ENCODE assay signal across 23 cellular contexts in genomic region chr5:109113608-109114007, GRCh38.
"Had no signal": no experiment of that assay in that cellular context is flagged by ENCODE, and none has a peak within 500 bp of the region (broad histone marks: within the 10 kb centered on the region; RNA-seq: fewer than 3 reads in every experiment).

No MANE protein-coding gene starts in this region.

- ATAC-seq: foreskin keratinocyte; gastroesophageal sphincter; heart left ventricle; left cardiac atrium; left lung; left ventricle myocardium superior; lower lobe of right lung; naive thymus-derived CD4-positive, alpha-beta T cell had no signal

- FAIRE-seq: colon, endothelial cell of umbilical vein, frontal cortex, keratinocyte had no signal

- H3K36me3 ChIP-seq: esophagus muscularis mucosa, gastroesophageal sphincter, heart left ventricle, left lung, lower lobe of right lung had no signal

- H2AFZ ChIP-seq: hepatocyte had no signal

- H3K27me3 ChIP-seq: dorsolateral prefrontal cortex, esophagus muscularis mucosa, foreskin keratinocyte, gastroesophageal sphincter, heart left ventricle, hepatocyte, left lung had no signal

- H3K9me3 ChIP-seq: esophagus muscularis mucosa, gastroesophageal sphincter, heart left ventricle, left lung, lower lobe of right lung had no signal

- H3K4me1 ChIP-seq: esophagus muscularis mucosa, foreskin keratinocyte, gastroesophageal sphincter, heart left ventricle, left lung, lower lobe of right lung had no signal

- H3K79me2 ChIP-seq: hepatocyte had no signal

- H3K27ac ChIP-seq: coronary artery, dorsolateral prefrontal cortex, esophagus muscularis mucosa, foreskin keratinocyte, gastroesophageal sphincter, heart left ventricle, hepatocyte, left lung, lower lobe of right lung had no signal

- H3K4me2 ChIP-seq: hepatocyte had no signal

- DNase-seq: dermis blood vessel endothelial cell; dorsolateral prefrontal cortex; effector CD4-positive, alpha-beta T cell; effector memory CD4-positive, alpha-beta T cell; foreskin keratinocyte; heart left ventricle; hypothalamus; immature natural killer cell; left cardiac atrium; left lung; left ventricle myocardium superior; lower lobe of right lung; mesendoderm; midbrain; naive thymus-derived CD4-positive, alpha-beta T cell had no signal

- H3K4me3 ChIP-seq: coronary artery, dorsolateral prefrontal cortex, esophagus muscularis mucosa, gastroesophageal sphincter, heart left ventricle, hepatocyte, left lung, lower lobe of right lung had no signal
